ENCODE assay signal across 7 cellular contexts in the genomic region with DNA sequence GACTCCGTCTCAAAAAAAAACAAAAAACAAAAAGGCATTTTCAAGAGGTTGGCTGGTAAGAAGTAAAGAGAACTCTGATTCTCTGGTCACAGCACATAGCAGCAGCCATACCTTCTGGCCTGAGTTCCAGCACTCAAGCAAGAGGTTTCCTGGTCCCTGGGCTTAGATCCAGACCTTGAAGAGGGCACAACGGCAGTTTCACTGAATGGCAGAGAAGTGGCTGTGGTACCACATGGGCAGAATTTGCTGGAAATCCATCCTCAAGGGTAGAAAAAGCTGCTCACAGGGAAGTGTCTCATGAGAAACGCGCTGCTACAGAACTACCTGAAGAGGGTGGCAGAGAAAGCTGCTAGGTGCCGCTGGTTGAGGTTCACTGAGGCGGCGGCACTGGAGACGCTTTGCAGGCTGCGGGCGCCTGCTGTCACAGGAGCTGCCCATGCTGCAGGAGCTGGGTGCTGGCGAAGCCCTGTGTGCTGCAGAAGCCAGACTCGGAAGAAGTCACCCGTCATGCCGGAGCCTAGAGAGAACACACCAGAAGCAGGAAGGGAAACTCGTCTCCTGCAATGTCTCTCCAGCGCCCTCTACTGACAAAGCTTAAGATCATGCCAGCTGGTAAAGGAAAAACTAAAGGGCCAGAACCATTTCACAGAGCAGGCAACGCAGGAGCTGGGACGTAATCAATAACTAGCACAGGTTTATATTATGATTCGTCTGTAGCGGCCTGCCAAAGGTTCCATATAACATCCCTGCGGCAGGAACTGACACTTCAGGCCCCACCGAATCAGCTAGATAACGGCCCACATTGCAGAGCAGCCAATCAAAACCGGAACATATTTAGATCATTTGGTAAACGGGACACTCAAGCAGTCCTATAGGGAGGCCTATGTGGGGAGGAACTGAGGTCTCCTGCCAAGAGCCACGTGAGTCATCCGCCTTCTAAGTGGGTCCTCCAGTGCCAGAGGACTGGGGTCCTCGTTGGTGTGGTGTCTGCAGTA. TPM values are rescaled to one million over a fixed set of nuclear protein-coding genes. Genes with fewer than 3 reads are reported as not detected.
DNase-seq lines count a peak whose midpoint lies in the region; ATAC-seq, FAIRE-seq and TF ChIP-seq lines count a peak whose summit lies in the region.

No MANE protein-coding gene starts in this region.

- H3K4me3 ChIP-seq in endothelial cell of umbilical vein (replicated peaks in 1 of 3; ENCODE audit: insufficient read depth in 1 of 3, low read depth in 1 of 3, low read length in 3 of 3), result no peak overlapping the region
- peak overlapping the region; percentile 45 for H3K4me3 ChIP-seq in mucosa of stomach (ENCODE audit: low read length)

- intact Hi-C loops in endothelial cell of umbilical vein (cut with micrococcal nuclease), result loop anchor here (1.0 kb wide), 3 partner anchors 27 to 70 kb away; no protein-coding TSS in a partner anchor

- H3K27ac Mint-ChIP-seq in stimulated activated naive B cell treated with anti-CD40 and anti-IgM and Interleukin-4, amounts not matched to agents 10 μg/mL and 1 μg/mL and 100 μg/mL, for 72 hours, result peak overlapping the region; percentile 92

- no peak overlapping the region for H3K27ac ChIP-seq in endothelial cell of umbilical vein (ENCODE audit: insufficient read depth, low read depth, low read length)

- H3K9me3 ChIP-seq in endothelial cell of umbilical vein (replicated peaks; ENCODE audit: control insufficient read depth, insufficient read depth, low read length), result no peaks in the 10 kb centered on the region
- H3K9me3 ChIP-seq in mucosa of stomach (ENCODE audit: control insufficient read depth, low read length), result no peaks in the 10 kb centered on the region

- H3K79me2 ChIP-seq in endothelial cell of umbilical vein (ENCODE audit: control insufficient read depth, insufficient read depth, low read length), result peaks cover 14% of the 10 kb centered on the region

- no peaks in the 10 kb centered on the region for H4K20me1 ChIP-seq in endothelial cell of umbilical vein (replicated peaks; ENCODE audit: control insufficient read depth, extremely low read depth, insufficient read depth, low read length)

- POLR2A ChIA-PET in endothelial cell of umbilical vein (lab: Charles Lee), result interaction anchor here (1.4 kb wide), 1 partner anchor 70 kb away, joined by 5 read pairs; no protein-coding TSS in a partner anchor

- TF ChIP-seq CTCF in endothelial cell of umbilical vein (IDR thresholded peaks at IDR 0.05; ENCODE audit: extremely low read depth in 1 of 2, insufficient read depth in 1 of 2, low read depth in 1 of 2, low read length in 2 of 2), result peak; percentile 86 to 89

- H3K9me1 ChIP-seq in endothelial cell of umbilical vein (replicated peaks; ENCODE audit: control insufficient read depth, extremely low read depth, insufficient read depth, low read length), result no peaks in the 10 kb centered on the region

- FAIRE-seq in GM12891 (lab: Jason Lieb, UNC) (peak; percentile 86), endothelial cell of umbilical vein (lab: Jason Lieb, UNC) (peak; percentile 98)

- H2AFZ ChIP-seq in endothelial cell of umbilical vein (ENCODE audit: low read depth, low read length), result no peak overlapping the region

- peaks cover 24 to 61% of the 10 kb centered on the region in 2 donors for H3K4me1 Mint-ChIP-seq in stimulated activated naive B cell treated with anti-CD40 and anti-IgM and Interleukin-4, amounts not matched to agents 10 μg/mL and 1 μg/mL and 100 μg/mL, for 72 hours

- peak; percentile 77 to 79 for ATAC-seq in stimulated activated naive B cell treated with anti-CD40 and anti-IgM and Interleukin-4, amounts not matched to agents 10 μg/mL and 1 μg/mL and 100 μg/mL, for 72 hours (replicated peaks)

- H3K9ac ChIP-seq in endothelial cell of umbilical vein (replicated peaks; ENCODE audit: extremely low read depth, insufficient read depth, low read length) (no peak overlapping the region), mucosa of stomach (ENCODE audit: low read length) (peak overlapping the region; percentile 76)

- peak overlapping the region; percentile 23 for H3K4me2 ChIP-seq in endothelial cell of umbilical vein (ENCODE audit: insufficient read depth, low read length)

- DNase-seq in GM12891 (ENCODE audit: insufficient read length, low spot score) (no peak), HUDEP-2 (lab: John Stamatoyannopoulos, UW; ENCODE audit: unreplicated experiment in 76 of 76) (peak in 74 of 76 experiments; percentile 49 to 90 (median 74)), NOMO-1 treated with dmso at 0.1 percent for 144 hours (lab: John Stamatoyannopoulos, UW; ENCODE audit: unreplicated experiment) (peak; percentile 81), endothelial cell of umbilical vein (ENCODE audit: low read depth, low spot score) (peak; percentile 80)
- peak; percentile 88 for DNase-seq in activated CD8-positive, alpha-beta memory T cell treated with anti-CD3 and anti-CD28 coated beads, Interleukin-2, amount 50 U/mL, for 1 hour (ENCODE audit: extremely low read depth)
- peak; percentile 71 for DNase-seq in stimulated activated naive B cell treated with anti-CD40 and anti-IgM and Interleukin-4, amounts not matched to agents 10 μg/mL and 1 μg/mL and 100 μg/mL, for 72 hours

- TF ChIP-seq POLR2A in GM12891 (IDR thresholded peaks at IDR 0.05; ENCODE audit: low read depth, low read length) (0 out of 2 replicates have a peak, but pooled peaks have one; percentile 35), endothelial cell of umbilical vein (IDR thresholded peaks at IDR 0.05; ENCODE audit: low read depth, low read length) (peak; percentile 48)

- H3K27me3 Mint-ChIP-seq in stimulated activated naive B cell treated with anti-CD40 and anti-IgM and Interleukin-4, amounts not matched to agents 10 μg/mL and 1 μg/mL and 100 μg/mL, for 72 hours, result no peaks in the 10 kb centered on the region

- H3K27me3 ChIP-seq in endothelial cell of umbilical vein (ENCODE audit: control insufficient read depth in 2 of 2, insufficient read depth in 2 of 2, low read length in 2 of 2), result no peaks in the 10 kb centered on the region
- no peaks in the 10 kb centered on the region for H3K27me3 ChIP-seq in mucosa of stomach (ENCODE audit: control insufficient read depth, insufficient read depth, low read length)

- peaks cover 4% of the 10 kb centered on the region in 2 experiments for H3K36me3 ChIP-seq in endothelial cell of umbilical vein (ENCODE audit: control insufficient read depth in 2 of 2, extremely low read depth in 1 of 2, insufficient read depth in 2 of 2, low read length in 2 of 2)
- no peaks in the 10 kb centered on the region for H3K36me3 ChIP-seq in mucosa of stomach (ENCODE audit: control insufficient read depth, insufficient read depth, low read length)

- no peaks in the 10 kb centered on the region for H3K9me3 Mint-ChIP-seq in stimulated activated naive B cell treated with anti-CD40 and anti-IgM and Interleukin-4, amounts not matched to agents 10 μg/mL and 1 μg/mL and 100 μg/mL, for 72 hours

- CTCF ChIA-PET in endothelial cell of umbilical vein (lab: Charles Lee), result interaction anchor here (0.7 to 6.9 kb wide), 31 partner anchors 10 to 372 kb away, joined by 3 to 138 read pairs (median 6); partner anchors contain the start of genes CLUAP1, IL32, ZNF205 and ZSCAN10

- H3K4me1 ChIP-seq in endothelial cell of umbilical vein (ENCODE audit: control insufficient read depth, extremely low read depth, insufficient read depth, low read length), result peaks cover 8% of the 10 kb centered on the region
- H3K4me1 ChIP-seq in mucosa of stomach (ENCODE audit: control insufficient read depth, insufficient read depth, low read length), result peaks cover 26% of the 10 kb centered on the region

- BruUV-seq in endothelial cell of umbilical vein (replicated peaks; lab: Mats Ljungman, UMichigan), result no TSS peak

- dilution Hi-C loops in endothelial cell of umbilical vein (cut with MboI; ENCODE audit: extremely low pct_ligation_motif_present, low sequenced_read_pairs), result no loop called here

- peaks cover 18 to 24% of the 10 kb centered on the region in 2 donors for H3K36me3 Mint-ChIP-seq in stimulated activated naive B cell treated with anti-CD40 and anti-IgM and Interleukin-4, amounts not matched to agents 10 μg/mL and 1 μg/mL and 100 μg/mL, for 72 hours

- peak overlapping the region; percentile 93 to 96 for H3K4me3 Mint-ChIP-seq in stimulated activated naive B cell treated with anti-CD40 and anti-IgM and Interleukin-4, amounts not matched to agents 10 μg/mL and 1 μg/mL and 100 μg/mL, for 72 hours

RNA-seq across cellular contexts. Expression of gene ZNF213, which starts 5.4 kb away (rescaled TPM):
- polyA plus RNA-seq in GM12891 (2012; ENCODE audit: low read depth, missing spikeins), result 3.7 TPM
- total RNA-seq in endothelial cell of umbilical vein, result 8.0 and 9.8 TPM in 2 replicates
- polyA plus RNA-seq in endothelial cell of umbilical vein, result 1.8 and 2.0 TPM in 2 replicates
- 1.3 and 1.7 TPM in 2 replicates for polyA plus RNA-seq in endothelial cell of umbilical vein (2011; cell fraction: cytosol; rRNA removed)
- 0.87 and 0.90 TPM in 2 replicates for polyA plus RNA-seq in endothelial cell of umbilical vein (2011; cell fraction: nucleus; rRNA removed)
- 6.0 and 6.4 TPM in 2 replicates for polyA plus RNA-seq in endothelial cell of umbilical vein (2012)
- polyA minus RNA-seq in endothelial cell of umbilical vein, result 1.4 and 2.0 TPM in 2 replicates
- polyA minus RNA-seq in endothelial cell of umbilical vein (2011; cell fraction: cytosol; rRNA and poly(A)+ RNA removed), result 3.5 TPM
- 0.72 and 1.5 TPM in 2 replicates for polyA minus RNA-seq in endothelial cell of umbilical vein (2011; cell fraction: nucleus; rRNA and poly(A)+ RNA removed)

RNA-seq across cellular contexts. Expression of gene ZNF205, which starts 17.0 kb away (rescaled TPM):
- 0.05 TPM for polyA plus RNA-seq in GM12891 (2012; ENCODE audit: low read depth, missing spikeins)
- total RNA-seq in endothelial cell of umbilical vein, result 15.5 and 18.5 TPM in 2 replicates
- 19.0 and 30.1 TPM in 2 replicates for polyA plus RNA-seq in endothelial cell of umbilical vein
- polyA plus RNA-seq in endothelial cell of umbilical vein (2011; cell fraction: cytosol; rRNA removed), result 14.3 and 20.6 TPM in 2 replicates
- polyA plus RNA-seq in endothelial cell of umbilical vein (2011; cell fraction: nucleus; rRNA removed), result 15.3 and 16.2 TPM in 2 replicates
- 8.4 and 10.2 TPM in 2 replicates for polyA plus RNA-seq in endothelial cell of umbilical vein (2012)
- 5.1 and 6.5 TPM in 2 replicates for polyA minus RNA-seq in endothelial cell of umbilical vein
- polyA minus RNA-seq in endothelial cell of umbilical vein (2011; cell fraction: cytosol; rRNA and poly(A)+ RNA removed), result 8.7 TPM
- 3.0 and 4.4 TPM in 2 replicates for polyA minus RNA-seq in endothelial cell of umbilical vein (2011; cell fraction: nucleus; rRNA and poly(A)+ RNA removed)

RNA-seq across cellular contexts. Expression of gene ZSCAN10, which starts 30.3 kb away (rescaled TPM):
- 0.06 TPM for polyA plus RNA-seq in GM12891 (2012; ENCODE audit: low read depth, missing spikeins)
- not detected in 2 replicates for total RNA-seq in endothelial cell of umbilical vein
- polyA plus RNA-seq in endothelial cell of umbilical vein, result 0.08 TPM in 1 of 2 replicates, not detected in the other
- polyA plus RNA-seq in endothelial cell of umbilical vein (2011; cell fraction: cytosol; rRNA removed), result not detected in 2 replicates
- not detected in 2 replicates for polyA plus RNA-seq in endothelial cell of umbilical vein (2011; cell fraction: nucleus; rRNA removed)
- not detected in 2 replicates for polyA plus RNA-seq in endothelial cell of umbilical vein (2012)
- polyA minus RNA-seq in endothelial cell of umbilical vein, result not detected in 2 replicates
- not detected for polyA minus RNA-seq in endothelial cell of umbilical vein (2011; cell fraction: cytosol; rRNA and poly(A)+ RNA removed)
- not detected in 2 replicates for polyA minus RNA-seq in endothelial cell of umbilical vein (2011; cell fraction: nucleus; rRNA and poly(A)+ RNA removed)

RNA-seq across cellular contexts. Expression of gene OR1F1, which starts 58.6 kb away (rescaled TPM):
- polyA plus RNA-seq in GM12891 (2012; ENCODE audit: low read depth, missing spikeins), result not detected
- not detected in 2 replicates for total RNA-seq in endothelial cell of umbilical vein
- polyA plus RNA-seq in endothelial cell of umbilical vein, result 0.17 and 0.25 TPM in 2 replicates
- 0.10 and 0.14 TPM in 2 replicates for polyA plus RNA-seq in endothelial cell of umbilical vein (2011; cell fraction: cytosol; rRNA removed)
- not detected in 2 replicates for polyA plus RNA-seq in endothelial cell of umbilical vein (2011; cell fraction: nucleus; rRNA removed)
- polyA plus RNA-seq in endothelial cell of umbilical vein (2012), result 0.19 TPM in 1 of 2 replicates, not detected in the other
- polyA minus RNA-seq in endothelial cell of umbilical vein, result 0.63 TPM in 1 of 2 replicates, not detected in the other
- not detected for polyA minus RNA-seq in endothelial cell of umbilical vein (2011; cell fraction: cytosol; rRNA and poly(A)+ RNA removed)
- polyA minus RNA-seq in endothelial cell of umbilical vein (2011; cell fraction: nucleus; rRNA and poly(A)+ RNA removed), result not detected in 2 replicates
